33 cellular contexts compared by ENCODE assay signal in genomic region chr3:45873638-45874037, GRCh38. TPM values are rescaled to one million over a fixed set of nuclear protein-coding genes. Genes with fewer than 3 reads are reported as not detected.
"Had no signal": no experiment of that assay in that cellular context is flagged by ENCODE, and none has a peak within 500 bp of the region (broad histone marks: within the 10 kb centered on the region; RNA-seq: fewer than 3 reads in every experiment).

No MANE protein-coding gene starts in this region.

- H3K9me3 ChIP-seq: esophagus muscularis mucosa, gastrocnemius medialis, heart left ventricle had no signal

- H3K36me3 ChIP-seq: brain microvascular endothelial cell, esophagus muscularis mucosa, gastrocnemius medialis, heart left ventricle had no signal

- H3K9me3 Mint-ChIP-seq: activated naive CD4-positive, alpha-beta T cell treated with anti-CD3 and anti-CD28 coated beads, Interleukin-2, amount 50 U/mL, for 72 hours; WTC11 had no signal

- H3K27ac Mint-ChIP-seq: activated CD4-positive, alpha-beta T cell treated with anti-CD3 and anti-CD28 coated beads, Interleukin-2, amount 10 ng/mL, durations not matched to agents 7 days and 5 days; activated CD8-positive, alpha-beta T cell treated with anti-CD3 and anti-CD28 coated beads for 36 hours; activated naive CD4-positive, alpha-beta T cell treated with anti-CD3 and anti-CD28 coated beads, Interleukin-2, amount 50 U/mL, for 72 hours; activated T-helper 17 cell treated with anti-CD3 and anti-CD28 coated beads, Interleukin-2, amount 50 U/mL, for 72 hours; dendritic cell treated with granulocyte-macrophage colony-stimulating factor and Interleukin-4, amounts not matched to agents 40 ng/mL and 50 ng/mL, for 4 days; WTC11 had no signal

- H3K4me3 Mint-ChIP-seq: activated CD4-positive, alpha-beta T cell treated with anti-CD3 and anti-CD28 coated beads, Interleukin-2, amount 10 ng/mL, durations not matched to agents 7 days and 5 days; activated CD8-positive, alpha-beta T cell treated with anti-CD3 and anti-CD28 coated beads for 36 hours; activated T-cell treated with anti-CD3 and anti-CD28 coated beads, Interleukin-2, amount 50 U/mL, for 4 hours; activated T-helper 17 cell treated with anti-CD3 and anti-CD28 coated beads, Interleukin-2, amount 50 U/mL, for 72 hours; central memory CD8-positive, alpha-beta T cell; dendritic cell treated with granulocyte-macrophage colony-stimulating factor and Interleukin-4, amounts not matched to agents 40 ng/mL and 50 ng/mL, for 4 days; WTC11 had no signal

- H3K36me3 Mint-ChIP-seq: WTC11 had no signal

- H3K27ac ChIP-seq: brain microvascular endothelial cell, coronary artery, dorsolateral prefrontal cortex, esophagus muscularis mucosa, foreskin keratinocyte, gastrocnemius medialis, heart left ventricle had no signal

- DNase-seq: activated CD4-positive, alpha-beta T cell treated with anti-CD3 and anti-CD28 coated beads for 1 hour; activated CD4-positive, alpha-beta T cell treated with anti-CD3 and anti-CD28 coated beads for 4 hours; activated CD4-positive, alpha-beta T cell treated with anti-CD3 and anti-CD28 coated beads, Interleukin-2, amount 10 ng/mL, durations not matched to agents 7 days and 5 days; activated CD4-positive, alpha-beta T cell treated with anti-CD3 and anti-CD28 coated beads, Interleukin-2, amount 50 U/mL, for 4 hours; activated CD8-positive, alpha-beta memory T cell treated with anti-CD3 and anti-CD28 coated beads for 24 hours; activated CD8-positive, alpha-beta T cell treated with anti-CD3 and anti-CD28 coated beads for 36 hours; activated effector memory CD4-positive, alpha-beta T cell treated with Interleukin-2 at 50 U/mL for 16 hours; activated gamma-delta T cell treated with Interleukin-2 at 50 U/mL for 16 hours; activated naive CD4-positive, alpha-beta T cell treated with Interleukin-2 at 50 U/mL for 16 hours; activated T-cell treated with anti-CD3 and anti-CD28 coated beads, Interleukin-2, amount 50 U/mL, for 4 hours; amniotic stem cell; anterior cingulate cortex; brain microvascular endothelial cell; dorsolateral prefrontal cortex; effector memory CD4-positive, alpha-beta T cell; erythroblast; foreskin keratinocyte; gastrocnemius medialis; glutamatergic neuron; heart left ventricle; T-helper 2 cell had no signal

- ATAC-seq: activated CD8-positive, alpha-beta T cell treated with anti-CD3 and anti-CD28 coated beads for 36 hours; activated naive CD4-positive, alpha-beta T cell treated with anti-CD3 and anti-CD28 coated beads, Interleukin-2, amount 50 U/mL, for 72 hours; activated T-cell treated with anti-CD3 and anti-CD28 coated beads, Interleukin-2, amount 50 U/mL, for 4 hours; activated T-helper 17 cell treated with anti-CD3 and anti-CD28 coated beads, Interleukin-2, amount 50 U/mL, for 72 hours; foreskin keratinocyte; gastrocnemius medialis; heart left ventricle; WTC11 had no signal

RNA-seq across cellular contexts. Expression of gene CCR9, which starts 12.7 kb away (rescaled TPM):
- total RNA-seq: activated naive CD4-positive, alpha-beta T cell treated with anti-CD3 and anti-CD28 coated beads, Interleukin-2, amount 50 U/mL, for 72 hours; activated T-cell treated with anti-CD3 and anti-CD28 coated beads, Interleukin-2, amount 50 U/mL, for 4 hours; astrocyte; bronchial epithelial cell; cardiac septum; cerebellum; foreskin keratinocyte; heart left ventricle; T-helper 1 cell treated with Interleukin-12 subunit alpha and Interleukin-12 subunit beta and Interleukin-4 antibody, amounts not matched to agents 30 ng/mL and 1 ng/mL, for 36 hours; WTC11 had no signal
